ENCODE assay signal across 8 cellular contexts in the genomic region with DNA sequence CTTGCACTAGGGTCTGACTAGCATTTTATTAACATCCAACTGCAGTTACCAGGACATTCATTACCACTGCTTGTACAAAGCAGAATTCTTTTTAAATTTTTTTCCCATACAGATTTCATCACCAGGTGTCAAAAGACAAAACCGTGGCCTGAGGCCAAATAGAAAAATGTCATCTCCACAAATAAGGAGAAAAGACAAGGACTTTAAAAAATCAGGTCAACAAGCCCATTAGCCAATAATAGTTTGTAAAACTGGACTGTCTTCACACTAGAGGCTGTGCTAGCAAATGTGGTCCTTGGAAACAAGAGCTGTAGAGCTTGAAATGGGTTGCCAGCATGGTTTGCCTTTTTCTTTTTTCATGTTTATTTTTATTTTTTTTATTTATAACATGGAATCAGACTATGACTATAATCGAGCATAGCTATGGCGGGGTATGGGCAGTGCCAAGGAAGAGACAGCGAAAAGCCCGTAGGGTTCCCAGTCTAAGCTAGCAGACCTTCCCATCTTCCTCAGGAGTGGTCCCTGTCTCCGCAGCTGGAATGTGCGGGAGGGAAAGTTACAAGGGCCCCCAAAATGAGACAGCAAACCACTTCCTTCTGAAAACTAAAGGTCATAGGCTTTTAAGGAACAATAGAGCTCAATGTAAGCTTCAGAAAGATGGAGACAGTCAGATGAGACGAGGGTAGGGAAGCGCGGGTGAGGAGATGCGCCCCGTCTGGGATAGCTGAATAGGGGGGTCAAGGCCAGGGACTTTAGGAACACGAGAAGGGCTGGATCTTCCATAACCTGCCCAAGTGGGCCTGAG. TPM values are rescaled to one million over a fixed set of nuclear protein-coding genes. Genes with fewer than 3 reads are reported as not detected.
DNase-seq lines count a peak whose midpoint lies in the region; ATAC-seq and TF ChIP-seq lines count a peak whose summit lies in the region.

No MANE protein-coding gene starts in this region.

- ATAC-seq in DND-41 (ENCODE audit: insufficient read depth, low read depth) (peak; percentile 29; the same call in 2 of the 3 replicates), HG02610 (IDR thresholded peaks at IDR 0.05; ENCODE audit: unreplicated experiment) (no peak), HG03460 (IDR thresholded peaks at IDR 0.05; ENCODE audit: unreplicated experiment) (no peak)
- no peak for ATAC-seq in activated naive CD8-positive, alpha-beta T cell treated with anti-CD3 and anti-CD28 coated beads, Interleukin-2, amount 50 U/mL, for 24 hours

- H3K4me3 ChIP-seq in DND-41 (ENCODE audit: low read depth in 1 of 2, low read length in 2 of 2) (peak overlapping the region; percentile 88 to 97), LNCaP clone FGC (ENCODE audit: low read depth, low read length) (peak overlapping the region; percentile 62), iPS-15b (ENCODE audit: low read depth, low read length) (peak overlapping the region; percentile 93), skeletal muscle satellite cell (ENCODE audit: low read length) (peak overlapping the region; percentile 77)

- H3K9ac ChIP-seq in DND-41 (ENCODE audit: low read depth, low read length) (peak overlapping the region; percentile 97), iPS-15b (ENCODE audit: low read depth, low read length) (peak overlapping the region; percentile 93), skeletal muscle satellite cell (ENCODE audit: low read depth, low read length) (peak overlapping the region; percentile 97)

- TF ChIP-seq CTCF in DND-41 (IDR thresholded peaks at IDR 0.05; ENCODE audit: borderline replicate concordance, extremely low read depth, low read length, poor library complexity, severe bottlenecking) (no peak), LNCaP clone FGC (IDR thresholded peaks at IDR 0.05; ENCODE audit: control insufficient read depth, extremely low read depth, insufficient read depth) (no peak)

- H3K9me3 Mint-ChIP-seq in activated naive CD8-positive, alpha-beta T cell treated with anti-CD3 and anti-CD28 coated beads, Interleukin-2, amount 50 U/mL, for 24 hours = no peaks in the 10 kb centered on the region

- H3K36me3 Mint-ChIP-seq in activated naive CD8-positive, alpha-beta T cell treated with anti-CD3 and anti-CD28 coated beads, Interleukin-2, amount 50 U/mL, for 24 hours (ENCODE audit: low read depth) = peaks cover 10% of the 10 kb centered on the region

- DNase-seq in DND-41 = peak; percentile 13
- no peak for DNase-seq in LNCaP clone FGC (ENCODE audit: low read depth)
- peak; percentile 13 for DNase-seq in activated naive CD8-positive, alpha-beta T cell treated with anti-CD3 and anti-CD28 coated beads, Interleukin-2, amount 50 U/mL, for 24 hours
- DNase-seq in SHP77 treated with DMSO at 0.1 percent for 48 hours (lab: John Stamatoyannopoulos, UW) = no peak

- H3K27ac Mint-ChIP-seq in activated naive CD8-positive, alpha-beta T cell treated with anti-CD3 and anti-CD28 coated beads, Interleukin-2, amount 50 U/mL, for 24 hours = peak overlapping the region; percentile 91

- H3K36me3 ChIP-seq in DND-41 (ENCODE audit: insufficient read depth, low read length) = peaks cover 9% of the 10 kb centered on the region; the same call in 1 of the 2 replicates
- no peaks in the 10 kb centered on the region for H3K36me3 ChIP-seq in iPS-15b (ENCODE audit: control insufficient read depth, insufficient read depth, low read length)
- H3K36me3 ChIP-seq in skeletal muscle satellite cell (ENCODE audit: insufficient read depth, low read length) = peaks cover 4% of the 10 kb centered on the region

- no peaks in the 10 kb centered on the region for H3K9me3 ChIP-seq in DND-41 (ENCODE audit: insufficient read depth, low read length, severe bottlenecking)
- H3K9me3 ChIP-seq in iPS-15b (ENCODE audit: control insufficient read depth, insufficient read depth, low read length) = no peaks in the 10 kb centered on the region
- no peaks in the 10 kb centered on the region for H3K9me3 ChIP-seq in skeletal muscle satellite cell (replicated peaks; ENCODE audit: low read length)

- no peaks in the 10 kb centered on the region for H3K27me3 Mint-ChIP-seq in activated naive CD8-positive, alpha-beta T cell treated with anti-CD3 and anti-CD28 coated beads, Interleukin-2, amount 50 U/mL, for 24 hours

- H3K27me3 ChIP-seq in DND-41 (ENCODE audit: insufficient read depth, low read length, poor library complexity) (no peaks in the 10 kb centered on the region), iPS-15b (ENCODE audit: control insufficient read depth, insufficient read depth, low read length) (no peaks in the 10 kb centered on the region), skeletal muscle satellite cell (ENCODE audit: control insufficient read depth, insufficient read depth, low read length) (no peaks in the 10 kb centered on the region)

- H4K20me1 ChIP-seq in DND-41 (ENCODE audit: insufficient read depth, low read length) = peaks cover 16% of the 10 kb centered on the region; the same call in 1 of the 2 replicates

- peak overlapping the region; percentile 79 for H2AFZ ChIP-seq in DND-41 (ENCODE audit: low read depth, low read length)

- H3K4me3 Mint-ChIP-seq in activated naive CD8-positive, alpha-beta T cell treated with anti-CD3 and anti-CD28 coated beads, Interleukin-2, amount 50 U/mL, for 24 hours = peak overlapping the region; percentile 87

- peaks cover 67% of the 10 kb centered on the region for H3K79me2 ChIP-seq in DND-41 (ENCODE audit: insufficient read depth, low read length)

- peaks cover 28% of the 10 kb centered on the region for H3K4me1 Mint-ChIP-seq in activated naive CD8-positive, alpha-beta T cell treated with anti-CD3 and anti-CD28 coated beads, Interleukin-2, amount 50 U/mL, for 24 hours

- H3K4me1 ChIP-seq in DND-41 (ENCODE audit: insufficient read depth, low read length) (peaks cover 31% of the 10 kb centered on the region), iPS-15b (ENCODE audit: control insufficient read depth, insufficient read depth, low read length) (peaks cover 16% of the 10 kb centered on the region), skeletal muscle satellite cell (ENCODE audit: control insufficient read depth, insufficient read depth, low read length) (peaks cover 23% of the 10 kb centered on the region)

- H3K27ac ChIP-seq in DND-41 (ENCODE audit: low read length) = peak overlapping the region; percentile 83

- H3K4me2 ChIP-seq in DND-41 (ENCODE audit: insufficient read depth, low read length) (peak overlapping the region; percentile 77), skeletal muscle satellite cell (ENCODE audit: low read length) (peak overlapping the region; percentile 96)

RNA-seq across cellular contexts. Expression of gene PTPN9, which starts 1.5 kb away (rescaled TPM):
- 13.9 and 20.8 TPM in 2 replicates for total RNA-seq in skeletal muscle satellite cell (2012; rRNA removed)

RNA-seq across cellular contexts. Expression of gene SNUPN, which starts 47.9 kb away (rescaled TPM):
- 25.6 and 27.1 TPM in 2 replicates for total RNA-seq in skeletal muscle satellite cell (2012; rRNA removed)

Comparison
In these comparisons a context has a peak if more than half of its experiments do, and no peak if none do; other contexts are left out.
1. DNase-seq: peak in DND-41 (single experiment) and activated naive CD8-positive, alpha-beta T cell treated with anti-CD3 and anti-CD28 coated beads, Interleukin-2, amount 50 U/mL, for 24 hours (single experiment); none in LNCaP clone FGC (single experiment) and SHP77 treated with DMSO at 0.1 percent for 48 hours (single experiment).
2. Peak in every context shown above with its lines, with median percentiles within 50 percentile points of each other: H3K4me3 ChIP-seq and H3K9ac ChIP-seq.